Comparison of ENCODE assay signal across 8 cellular contexts in genomic region chr3:177777699-177778098, GRCh38.
DNase-seq lines count a peak whose midpoint lies in the region; TF ChIP-seq lines count a peak whose summit lies in the region.

No MANE protein-coding gene starts in this region.

- no peaks in the 10 kb centered on the region for H3K27me3 ChIP-seq in Loucy (ENCODE audit: insufficient read depth, low read length, poor library complexity, severe bottlenecking)

- no peaks in the 10 kb centered on the region for H3K79me2 ChIP-seq in Loucy (ENCODE audit: insufficient read depth, low read length)

- TF ChIP-seq CTCF in Loucy (conservative IDR thresholded peaks at IDR 0.05; ENCODE audit: low read length) (peak; percentile 82), astrocyte of the cerebellum (IDR thresholded peaks at IDR 0.05; ENCODE audit: low read depth, low read length, missing control alignments) (peak; percentile 61)

- H3F3A ChIP-seq in Loucy (ENCODE audit: low read depth): no peaks in the 10 kb centered on the region

- H2AFZ ChIP-seq in Loucy (ENCODE audit: low read length): no peak overlapping the region; the same call in 1 of the 2 replicates

- H3K4me2 ChIP-seq in Loucy (ENCODE audit: low read depth, low read length, poor library complexity, severe bottlenecking): peak overlapping the region; percentile 33

- H3K9ac ChIP-seq in Loucy (ENCODE audit: low read depth, low read length, poor library complexity, severe bottlenecking): peak overlapping the region; percentile 33

- DNase-seq in NCI-H2227 (lab: John Stamatoyannopoulos, UW; ENCODE audit: unreplicated experiment) (peak; percentile 59), NCI-H2227 treated with DMSO at 0.1 percent for 48 hours (lab: John Stamatoyannopoulos, UW) (no peak), HEK293T (ENCODE audit: extremely low spot score) (peak; percentile 32), SK-MEL-5 (ENCODE audit: low read depth, low spot score) (peak; percentile 84), astrocyte of the cerebellum (ENCODE audit: low read depth) (no peak), islet precursor cell (peak; percentile 60)
- peak; percentile 40 for DNase-seq in stimulated activated CD4-positive, alpha-beta T cell treated with anti-CD3 and anti-CD28 coated beads, Interleukin-1b, Interleukin-23, amount 100 ng/mL, for 48 hours

- H4K20me1 ChIP-seq in Loucy (ENCODE audit: insufficient read depth, low read length, poor library complexity, severe bottlenecking): no peaks in the 10 kb centered on the region

- H3K9me3 ChIP-seq in Loucy (ENCODE audit: insufficient read depth, low read depth, low read length): no peaks in the 10 kb centered on the region

- H3K9me2 ChIP-seq in Loucy (replicated peaks; ENCODE audit: low read depth, low read length): no peaks in the 10 kb centered on the region

- H3K36me3 ChIP-seq in Loucy (ENCODE audit: insufficient read depth, low read length): no peaks in the 10 kb centered on the region

- H3K4me1 ChIP-seq in Loucy (ENCODE audit: insufficient read depth, low read length, poor library complexity, severe bottlenecking): peaks cover 61% of the 10 kb centered on the region

- H3K4me3 ChIP-seq in Loucy (ENCODE audit: low read length, poor library complexity, severe bottlenecking) (no peak overlapping the region), astrocyte of the cerebellum (ENCODE audit: low read depth, low read length) (no peak overlapping the region)

- POLR2A ChIA-PET in HEK293T (lab: Yijun Ruan, JAX): no interaction called here

- CTCF ChIA-PET in HEK293T (lab: Yijun Ruan, JAX): no interaction called here

- in situ Hi-C loops in SK-MEL-5 (cut with HindIII; ENCODE audit: low pct_unique_long_range_greater_than_20kb, low sequenced_read_pairs) (no loop called here), astrocyte of the cerebellum (cut with HindIII; ENCODE audit: low sequenced_read_pairs) (no loop called here)

TF ChIP-seq in HEK293T, 16 proteins besides CTCF, POLR2A, EP300 and RAD21:
- TF ChIP-seq ELF4 (IDR thresholded peaks at IDR 0.05) (no peak), SUZ12 (IDR thresholded peaks at IDR 0.05) (no peak), BHLHE40 (IDR thresholded peaks at IDR 0.05; ENCODE audit: borderline replicate concordance) (no peak), L3MBTL2 (conservative IDR thresholded peaks at IDR 0.05) (no peak), TARDBP (IDR thresholded peaks at IDR 0.05) (no peak), SP1 (IDR thresholded peaks at IDR 0.05) (no peak), FOXA1 (IDR thresholded peaks at IDR 0.05) (no peak), LEF1 (IDR thresholded peaks at IDR 0.05; ENCODE audit: borderline replicate concordance) (no peak), FOXK2 (IDR thresholded peaks at IDR 0.05) (no peak), CTBP1 (IDR thresholded peaks at IDR 0.05; ENCODE audit: borderline replicate concordance) (no peak), ARNT (IDR thresholded peaks at IDR 0.05) (no peak)

Comparison
In these comparisons a context has a peak if more than half of its experiments do, and no peak if none do; other contexts are left out.
1. DNase-seq: peak in NCI-H2227 (single experiment), HEK293T (single experiment), SK-MEL-5 (single experiment), islet precursor cell (single experiment) and stimulated activated CD4-positive, alpha-beta T cell treated with anti-CD3 and anti-CD28 coated beads, Interleukin-1b, Interleukin-23, amount 100 ng/mL, for 48 hours (single experiment); none in NCI-H2227 treated with DMSO at 0.1 percent for 48 hours (single experiment) and astrocyte of the cerebellum (single experiment).